1 cellular context compared by ENCODE assay signal in the genomic region with DNA sequence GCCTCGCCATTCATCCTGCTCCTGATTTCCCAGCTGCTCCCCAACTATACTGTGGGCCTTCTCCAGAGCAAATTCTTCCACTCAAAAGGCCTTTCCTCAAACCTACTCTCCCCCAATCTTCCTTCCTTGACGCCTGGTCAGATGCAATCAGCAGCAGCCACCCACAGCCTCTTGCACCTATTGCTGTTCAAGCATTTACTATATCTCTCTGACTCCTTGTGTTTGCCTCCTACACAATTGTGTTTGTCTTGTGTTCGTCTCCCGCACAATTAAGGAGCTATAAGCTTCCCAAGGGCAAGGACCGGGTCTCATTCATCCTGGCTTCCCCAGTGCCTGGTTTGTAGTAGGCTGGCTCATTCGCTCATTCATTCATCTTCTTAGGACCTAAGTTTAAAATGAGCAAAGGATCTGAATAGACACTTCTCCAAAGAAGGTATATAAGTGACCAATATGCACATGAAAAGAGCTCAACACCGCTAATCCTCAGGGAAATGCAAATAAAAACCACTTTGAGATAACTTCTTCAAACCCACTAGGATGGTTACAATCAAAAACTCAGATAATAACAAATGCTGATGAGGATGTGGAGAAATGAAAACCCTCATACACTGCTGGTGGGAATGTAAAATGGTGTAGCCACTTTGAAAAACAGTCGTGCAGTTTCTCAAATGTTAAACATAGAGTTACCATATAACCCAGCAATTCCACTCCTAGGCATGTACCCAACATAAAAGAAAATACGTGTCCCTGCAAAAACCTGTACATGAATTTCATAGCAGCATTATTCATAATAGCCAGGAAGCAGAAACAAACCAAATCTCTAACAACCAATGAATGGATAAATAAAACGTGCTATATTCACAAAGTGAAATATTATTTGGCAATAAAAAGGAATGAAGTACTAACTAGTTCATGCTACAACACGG.
TF ChIP-seq lines count a peak whose summit lies in the region.

No MANE protein-coding gene starts in this region.

TF ChIP-seq in H1, 55 proteins besides CTCF, POLR2A, EP300 and RAD21 (continued from another document):
- TF ChIP-seq MAX (IDR thresholded peaks at IDR 0.05) (no peak), ZNF274 (IDR thresholded peaks at IDR 0.05; ENCODE audit: borderline replicate concordance, extremely low read depth, low read length) (no peak), SIX5 (IDR thresholded peaks at IDR 0.05; ENCODE audit: low read depth, low read length) (no peak), USF2 (IDR thresholded peaks at IDR 0.05; ENCODE audit: low read length) (no peak), CHD2 (IDR thresholded peaks at IDR 0.05; ENCODE audit: low read length) (no peak), TAF1 (IDR thresholded peaks at IDR 0.05; ENCODE audit: low read depth, low read length) (no peak), TBP (IDR thresholded peaks at IDR 0.05; ENCODE audit: low read depth, low read length) (no peak), HDAC6 (IDR thresholded peaks at IDR 0.05; ENCODE audit: low read depth, low read length) (no peak)
- TF ChIP-seq, protein P1, sequence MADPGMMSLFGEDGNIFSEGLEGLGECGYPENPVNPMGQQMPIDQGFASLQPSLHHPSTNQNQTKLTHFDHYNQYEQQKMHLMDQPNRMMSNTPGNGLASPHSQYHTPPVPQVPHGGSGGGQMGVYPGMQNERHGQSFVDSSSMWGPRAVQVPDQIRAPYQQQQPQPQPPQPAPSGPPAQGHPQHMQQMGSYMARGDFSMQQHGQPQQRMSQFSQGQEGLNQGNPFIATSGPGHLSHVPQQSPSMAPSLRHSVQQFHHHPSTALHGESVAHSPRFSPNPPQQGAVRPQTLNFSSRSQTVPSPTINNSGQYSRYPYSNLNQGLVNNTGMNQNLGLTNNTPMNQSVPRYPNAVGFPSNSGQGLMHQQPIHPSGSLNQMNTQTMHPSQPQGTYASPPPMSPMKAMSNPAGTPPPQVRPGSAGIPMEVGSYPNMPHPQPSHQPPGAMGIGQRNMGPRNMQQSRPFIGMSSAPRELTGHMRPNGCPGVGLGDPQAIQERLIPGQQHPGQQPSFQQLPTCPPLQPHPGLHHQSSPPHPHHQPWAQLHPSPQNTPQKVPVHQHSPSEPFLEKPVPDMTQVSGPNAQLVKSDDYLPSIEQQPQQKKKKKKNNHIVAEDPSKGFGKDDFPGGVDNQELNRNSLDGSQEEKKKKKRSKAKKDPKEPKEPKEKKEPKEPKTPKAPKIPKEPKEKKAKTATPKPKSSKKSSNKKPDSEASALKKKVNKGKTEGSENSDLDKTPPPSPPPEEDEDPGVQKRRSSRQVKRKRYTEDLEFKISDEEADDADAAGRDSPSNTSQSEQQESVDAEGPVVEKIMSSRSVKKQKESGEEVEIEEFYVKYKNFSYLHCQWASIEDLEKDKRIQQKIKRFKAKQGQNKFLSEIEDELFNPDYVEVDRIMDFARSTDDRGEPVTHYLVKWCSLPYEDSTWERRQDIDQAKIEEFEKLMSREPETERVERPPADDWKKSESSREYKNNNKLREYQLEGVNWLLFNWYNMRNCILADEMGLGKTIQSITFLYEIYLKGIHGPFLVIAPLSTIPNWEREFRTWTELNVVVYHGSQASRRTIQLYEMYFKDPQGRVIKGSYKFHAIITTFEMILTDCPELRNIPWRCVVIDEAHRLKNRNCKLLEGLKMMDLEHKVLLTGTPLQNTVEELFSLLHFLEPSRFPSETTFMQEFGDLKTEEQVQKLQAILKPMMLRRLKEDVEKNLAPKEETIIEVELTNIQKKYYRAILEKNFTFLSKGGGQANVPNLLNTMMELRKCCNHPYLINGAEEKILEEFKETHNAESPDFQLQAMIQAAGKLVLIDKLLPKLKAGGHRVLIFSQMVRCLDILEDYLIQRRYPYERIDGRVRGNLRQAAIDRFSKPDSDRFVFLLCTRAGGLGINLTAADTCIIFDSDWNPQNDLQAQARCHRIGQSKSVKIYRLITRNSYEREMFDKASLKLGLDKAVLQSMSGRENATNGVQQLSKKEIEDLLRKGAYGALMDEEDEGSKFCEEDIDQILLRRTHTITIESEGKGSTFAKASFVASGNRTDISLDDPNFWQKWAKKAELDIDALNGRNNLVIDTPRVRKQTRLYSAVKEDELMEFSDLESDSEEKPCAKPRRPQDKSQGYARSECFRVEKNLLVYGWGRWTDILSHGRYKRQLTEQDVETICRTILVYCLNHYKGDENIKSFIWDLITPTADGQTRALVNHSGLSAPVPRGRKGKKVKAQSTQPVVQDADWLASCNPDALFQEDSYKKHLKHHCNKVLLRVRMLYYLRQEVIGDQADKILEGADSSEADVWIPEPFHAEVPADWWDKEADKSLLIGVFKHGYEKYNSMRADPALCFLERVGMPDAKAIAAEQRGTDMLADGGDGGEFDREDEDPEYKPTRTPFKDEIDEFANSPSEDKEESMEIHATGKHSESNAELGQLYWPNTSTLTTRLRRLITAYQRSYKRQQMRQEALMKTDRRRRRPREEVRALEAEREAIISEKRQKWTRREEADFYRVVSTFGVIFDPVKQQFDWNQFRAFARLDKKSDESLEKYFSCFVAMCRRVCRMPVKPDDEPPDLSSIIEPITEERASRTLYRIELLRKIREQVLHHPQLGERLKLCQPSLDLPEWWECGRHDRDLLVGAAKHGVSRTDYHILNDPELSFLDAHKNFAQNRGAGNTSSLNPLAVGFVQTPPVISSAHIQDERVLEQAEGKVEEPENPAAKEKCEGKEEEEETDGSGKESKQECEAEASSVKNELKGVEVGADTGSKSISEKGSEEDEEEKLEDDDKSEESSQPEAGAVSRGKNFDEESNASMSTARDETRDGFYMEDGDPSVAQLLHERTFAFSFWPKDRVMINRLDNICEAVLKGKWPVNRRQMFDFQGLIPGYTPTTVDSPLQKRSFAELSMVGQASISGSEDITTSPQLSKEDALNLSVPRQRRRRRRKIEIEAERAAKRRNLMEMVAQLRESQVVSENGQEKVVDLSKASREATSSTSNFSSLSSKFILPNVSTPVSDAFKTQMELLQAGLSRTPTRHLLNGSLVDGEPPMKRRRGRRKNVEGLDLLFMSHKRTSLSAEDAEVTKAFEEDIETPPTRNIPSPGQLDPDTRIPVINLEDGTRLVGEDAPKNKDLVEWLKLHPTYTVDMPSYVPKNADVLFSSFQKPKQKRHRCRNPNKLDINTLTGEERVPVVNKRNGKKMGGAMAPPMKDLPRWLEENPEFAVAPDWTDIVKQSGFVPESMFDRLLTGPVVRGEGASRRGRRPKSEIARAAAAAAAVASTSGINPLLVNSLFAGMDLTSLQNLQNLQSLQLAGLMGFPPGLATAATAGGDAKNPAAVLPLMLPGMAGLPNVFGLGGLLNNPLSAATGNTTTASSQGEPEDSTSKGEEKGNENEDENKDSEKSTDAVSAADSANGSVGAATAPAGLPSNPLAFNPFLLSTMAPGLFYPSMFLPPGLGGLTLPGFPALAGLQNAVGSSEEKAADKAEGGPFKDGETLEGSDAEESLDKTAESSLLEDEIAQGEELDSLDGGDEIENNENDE (IDR thresholded peaks at IDR 0.05; ENCODE audit: insufficient replicate concordance, low read length) = no peak
